ENCODE assay signal across 8 cellular contexts in genomic region chr7:156612930-156613329, GRCh38. TPM values are rescaled to one million over a fixed set of nuclear protein-coding genes. Genes with fewer than 3 reads are reported as not detected.
DNase-seq lines count a peak whose midpoint lies in the region; ATAC-seq, FAIRE-seq and TF ChIP-seq lines count a peak whose summit lies in the region.
"Had no signal": no experiment of that assay in that cellular context is flagged by ENCODE, and none has a peak within 500 bp of the region (broad histone marks: within the 10 kb centered on the region; RNA-seq: fewer than 3 reads in every experiment).

No MANE protein-coding gene starts in this region.

- H3K9me3 Mint-ChIP-seq in immature natural killer cell, result peaks cover 0 to 2% (median 0%) of the 10 kb centered on the region in 6 donors
- no peaks in the 10 kb centered on the region for H3K9me3 Mint-ChIP-seq in stimulated activated naive CD8-positive, alpha-beta T cell treated with anti-CD3 and anti-CD28 coated beads, Interleukin-15, amount 100 ng/mL, for 72 hours

- no peak overlapping the region for H3K27ac ChIP-seq in pancreas

- H3K4me1 Mint-ChIP-seq in immature natural killer cell, result peaks cover 12 to 18% of the 10 kb centered on the region in 2 donors
- H3K4me1 Mint-ChIP-seq in stimulated activated naive CD8-positive, alpha-beta T cell treated with anti-CD3 and anti-CD28 coated beads, Interleukin-15, amount 100 ng/mL, for 72 hours, result peaks cover 48% of the 10 kb centered on the region

- no peaks in the 10 kb centered on the region for H3K9me3 ChIP-seq in pancreas

- intact Hi-C loops in pancreas (cut with DNase I), result no loop called here

- peaks cover 0 to 9% (median 0%) of the 10 kb centered on the region in 3 donors for H3K36me3 Mint-ChIP-seq in immature natural killer cell

- DNase-seq in activated CD4-positive, alpha-beta T cell treated with anti-CD3 and anti-CD28 coated beads, Interleukin-2, amount 50 U/mL, for 24 hours (ENCODE audit: low read depth in 1 of 2, low spot score in 1 of 2), result peak; percentile 20 to 69
- peak; percentile 12 to 52 (median 31) for DNase-seq in immature natural killer cell
- peak; percentile 71 to 85 for DNase-seq in stimulated activated naive CD8-positive, alpha-beta T cell treated with anti-CD3 and anti-CD28 coated beads, Interleukin-15, amount 100 ng/mL, for 72 hours
- no peak for DNase-seq in HTR-8/SVneo (ENCODE audit: insufficient read length, low spot score)
- DNase-seq in pancreas, result no peak
- DNase-seq in midbrain (lab: John Stamatoyannopoulos, UW), result no peak
- DNase-seq: NCI-H1694 treated with DMSO at 0.1 percent for 48 hours had no signal

- peaks cover 9 to 21% (median 12%) of the 10 kb centered on the region in 3 donors for H3K27me3 Mint-ChIP-seq in immature natural killer cell (ENCODE audit: low read depth in 3 of 3)
- peaks cover 88% of the 10 kb centered on the region for H3K27me3 Mint-ChIP-seq in stimulated activated naive CD8-positive, alpha-beta T cell treated with anti-CD3 and anti-CD28 coated beads, Interleukin-15, amount 100 ng/mL, for 72 hours

- FAIRE-seq in HTR-8/SVneo (lab: Jason Lieb, UNC), result no peak
- FAIRE-seq in pancreas (lab: Jason Lieb, UNC), result no peak

- H3K4me3 Mint-ChIP-seq in immature natural killer cell, result peak overlapping the region in 3 of 5 donors; percentile 55 to 71 (median 64)
- peak overlapping the region in 1 of 2 donors; percentile 55 for H3K4me3 Mint-ChIP-seq in stimulated activated naive CD8-positive, alpha-beta T cell treated with anti-CD3 and anti-CD28 coated beads, Interleukin-15, amount 100 ng/mL, for 72 hours

- peaks cover 7 to 19% (median 16%) of the 10 kb centered on the region in 3 donors for H3K4me1 ChIP-seq in pancreas

- no peak overlapping the region for H3K4me3 ChIP-seq in pancreas

- peaks cover 0 to 6% (median 0%) of the 10 kb centered on the region in 4 donors for H3K27me3 ChIP-seq in pancreas

- no peak for TF ChIP-seq CTCF in pancreas (IDR thresholded peaks at IDR 0.05)

- ATAC-seq in HG03378 (IDR thresholded peaks at IDR 0.05; ENCODE audit: unreplicated experiment) (peak; percentile 60), pancreas (no peak)
- ATAC-seq in stimulated activated naive CD8-positive, alpha-beta T cell treated with anti-CD3 and anti-CD28 coated beads, Interleukin-15, amount 100 ng/mL, for 72 hours, result peak; percentile 98

- no peaks in the 10 kb centered on the region for H3K36me3 ChIP-seq in pancreas

- peak overlapping the region in 3 of 6 donors; percentile 5 to 71 (median 44) for H3K27ac Mint-ChIP-seq in immature natural killer cell
- no peak overlapping the region for H3K27ac Mint-ChIP-seq in stimulated activated naive CD8-positive, alpha-beta T cell treated with anti-CD3 and anti-CD28 coated beads, Interleukin-15, amount 100 ng/mL, for 72 hours

- 91% methylated on average over 10 of the region's 10 CpGs for WGBS in pancreas, 2 donors

RNA-seq across cellular contexts. Expression of gene RNF32, which starts 27.6 kb away (rescaled TPM):
- polyA plus RNA-seq in immature natural killer cell, result 1 to 10 TPM in 1 of 3 donors, under 1 TPM in 2; 0.32 to 4.7 (median 0.57) TPM
- 1 to 10 TPM in 3 of 6 donors, under 1 TPM in 3; 0.69 to 2.5 (median 1.0) TPM for total RNA-seq in pancreas
- polyA plus RNA-seq in pancreas, result 1 to 10 TPM; 1.2 to 1.7 TPM

Comparison
In these comparisons a context has a peak if more than half of its experiments do, and no peak if none do; other contexts are left out.
1. ATAC-seq: peak in HG03378 (single experiment) and stimulated activated naive CD8-positive, alpha-beta T cell treated with anti-CD3 and anti-CD28 coated beads, Interleukin-15, amount 100 ng/mL, for 72 hours (single experiment); none in pancreas (0 of 4).
2. DNase-seq: peak in activated CD4-positive, alpha-beta T cell treated with anti-CD3 and anti-CD28 coated beads, Interleukin-2, amount 50 U/mL, for 24 hours (2 of 2), immature natural killer cell (3 of 3) and stimulated activated naive CD8-positive, alpha-beta T cell treated with anti-CD3 and anti-CD28 coated beads, Interleukin-15, amount 100 ng/mL, for 72 hours (2 of 2); none in HTR-8/SVneo (single experiment), pancreas (0 of 6) and midbrain (single experiment).